In the genomic region with DNA sequence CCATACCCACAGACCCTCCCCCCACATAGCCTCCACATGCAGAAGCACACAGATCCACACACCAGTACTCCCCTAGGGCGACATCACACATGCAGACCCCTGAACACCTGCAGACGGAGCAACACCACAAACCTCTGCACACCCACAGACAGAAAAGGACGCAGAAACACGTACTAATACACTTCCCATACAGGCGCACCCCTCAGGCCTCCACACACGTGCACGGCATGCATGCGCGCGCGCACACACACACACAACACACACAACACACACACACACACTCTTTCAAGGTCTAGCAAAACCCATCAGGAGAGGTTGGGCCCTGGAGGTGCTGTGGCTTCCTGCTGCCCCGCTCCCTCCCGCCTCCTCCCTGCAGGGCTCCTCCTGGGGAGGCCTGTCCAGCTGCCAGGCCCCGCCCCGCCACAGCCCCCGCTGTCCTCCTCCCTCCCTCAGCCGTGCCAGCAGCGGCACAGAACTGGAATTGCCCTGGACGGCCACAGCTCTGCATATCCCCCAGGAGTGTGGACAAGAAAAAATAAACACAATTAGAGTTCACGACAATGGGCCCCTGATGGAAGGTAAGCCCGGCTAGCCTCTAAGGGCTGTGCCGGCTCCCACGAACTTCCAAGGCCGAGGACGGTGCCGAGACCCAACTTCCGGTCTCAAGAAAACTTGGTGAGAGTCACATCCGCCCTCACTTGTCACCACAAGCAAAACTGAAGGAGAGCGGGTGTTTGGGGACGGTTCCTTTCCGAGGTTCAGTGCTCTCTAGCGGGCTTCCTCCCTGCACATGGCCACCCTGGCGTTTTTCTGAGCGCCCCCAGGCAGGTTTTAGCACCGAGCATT, we compare ENCODE assay signal across 1 cellular context.
TF ChIP-seq lines count a peak whose summit lies in the region.

No MANE protein-coding gene starts in this region.

TF ChIP-seq in K562, 482 proteins besides CTCF, POLR2A, EP300 and RAD21 (continued from another document and continues in another):
- TF ChIP-seq, protein P1, sequence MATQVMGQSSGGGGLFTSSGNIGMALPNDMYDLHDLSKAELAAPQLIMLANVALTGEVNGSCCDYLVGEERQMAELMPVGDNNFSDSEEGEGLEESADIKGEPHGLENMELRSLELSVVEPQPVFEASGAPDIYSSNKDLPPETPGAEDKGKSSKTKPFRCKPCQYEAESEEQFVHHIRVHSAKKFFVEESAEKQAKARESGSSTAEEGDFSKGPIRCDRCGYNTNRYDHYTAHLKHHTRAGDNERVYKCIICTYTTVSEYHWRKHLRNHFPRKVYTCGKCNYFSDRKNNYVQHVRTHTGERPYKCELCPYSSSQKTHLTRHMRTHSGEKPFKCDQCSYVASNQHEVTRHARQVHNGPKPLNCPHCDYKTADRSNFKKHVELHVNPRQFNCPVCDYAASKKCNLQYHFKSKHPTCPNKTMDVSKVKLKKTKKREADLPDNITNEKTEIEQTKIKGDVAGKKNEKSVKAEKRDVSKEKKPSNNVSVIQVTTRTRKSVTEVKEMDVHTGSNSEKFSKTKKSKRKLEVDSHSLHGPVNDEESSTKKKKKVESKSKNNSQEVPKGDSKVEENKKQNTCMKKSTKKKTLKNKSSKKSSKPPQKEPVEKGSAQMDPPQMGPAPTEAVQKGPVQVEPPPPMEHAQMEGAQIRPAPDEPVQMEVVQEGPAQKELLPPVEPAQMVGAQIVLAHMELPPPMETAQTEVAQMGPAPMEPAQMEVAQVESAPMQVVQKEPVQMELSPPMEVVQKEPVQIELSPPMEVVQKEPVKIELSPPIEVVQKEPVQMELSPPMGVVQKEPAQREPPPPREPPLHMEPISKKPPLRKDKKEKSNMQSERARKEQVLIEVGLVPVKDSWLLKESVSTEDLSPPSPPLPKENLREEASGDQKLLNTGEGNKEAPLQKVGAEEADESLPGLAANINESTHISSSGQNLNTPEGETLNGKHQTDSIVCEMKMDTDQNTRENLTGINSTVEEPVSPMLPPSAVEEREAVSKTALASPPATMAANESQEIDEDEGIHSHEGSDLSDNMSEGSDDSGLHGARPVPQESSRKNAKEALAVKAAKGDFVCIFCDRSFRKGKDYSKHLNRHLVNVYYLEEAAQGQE (CRISPR knock-in tag; IDR thresholded peaks at IDR 0.05; ENCODE audit: low read depth): no peak
- TF ChIP-seq, protein P2, sequence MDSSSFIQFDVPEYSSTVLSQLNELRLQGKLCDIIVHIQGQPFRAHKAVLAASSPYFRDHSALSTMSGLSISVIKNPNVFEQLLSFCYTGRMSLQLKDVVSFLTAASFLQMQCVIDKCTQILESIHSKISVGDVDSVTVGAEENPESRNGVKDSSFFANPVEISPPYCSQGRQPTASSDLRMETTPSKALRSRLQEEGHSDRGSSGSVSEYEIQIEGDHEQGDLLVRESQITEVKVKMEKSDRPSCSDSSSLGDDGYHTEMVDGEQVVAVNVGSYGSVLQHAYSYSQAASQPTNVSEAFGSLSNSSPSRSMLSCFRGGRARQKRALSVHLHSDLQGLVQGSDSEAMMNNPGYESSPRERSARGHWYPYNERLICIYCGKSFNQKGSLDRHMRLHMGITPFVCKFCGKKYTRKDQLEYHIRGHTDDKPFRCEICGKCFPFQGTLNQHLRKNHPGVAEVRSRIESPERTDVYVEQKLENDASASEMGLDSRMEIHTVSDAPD (CRISPR knock-in tag; IDR thresholded peaks at IDR 0.05): no peak
- TF ChIP-seq, protein P3, sequence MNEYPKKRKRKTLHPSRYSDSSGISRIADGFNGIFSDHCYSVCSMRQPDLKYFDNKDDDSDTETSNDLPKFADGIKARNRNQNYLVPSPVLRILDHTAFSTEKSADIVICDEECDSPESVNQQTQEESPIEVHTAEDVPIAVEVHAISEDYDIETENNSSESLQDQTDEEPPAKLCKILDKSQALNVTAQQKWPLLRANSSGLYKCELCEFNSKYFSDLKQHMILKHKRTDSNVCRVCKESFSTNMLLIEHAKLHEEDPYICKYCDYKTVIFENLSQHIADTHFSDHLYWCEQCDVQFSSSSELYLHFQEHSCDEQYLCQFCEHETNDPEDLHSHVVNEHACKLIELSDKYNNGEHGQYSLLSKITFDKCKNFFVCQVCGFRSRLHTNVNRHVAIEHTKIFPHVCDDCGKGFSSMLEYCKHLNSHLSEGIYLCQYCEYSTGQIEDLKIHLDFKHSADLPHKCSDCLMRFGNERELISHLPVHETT (CRISPR knock-in tag; conservative IDR thresholded peaks at IDR 0.05 in 1 of 2, IDR thresholded peaks at IDR 0.05 in 1 of 2): no peak
- TF ChIP-seq, protein P4, sequence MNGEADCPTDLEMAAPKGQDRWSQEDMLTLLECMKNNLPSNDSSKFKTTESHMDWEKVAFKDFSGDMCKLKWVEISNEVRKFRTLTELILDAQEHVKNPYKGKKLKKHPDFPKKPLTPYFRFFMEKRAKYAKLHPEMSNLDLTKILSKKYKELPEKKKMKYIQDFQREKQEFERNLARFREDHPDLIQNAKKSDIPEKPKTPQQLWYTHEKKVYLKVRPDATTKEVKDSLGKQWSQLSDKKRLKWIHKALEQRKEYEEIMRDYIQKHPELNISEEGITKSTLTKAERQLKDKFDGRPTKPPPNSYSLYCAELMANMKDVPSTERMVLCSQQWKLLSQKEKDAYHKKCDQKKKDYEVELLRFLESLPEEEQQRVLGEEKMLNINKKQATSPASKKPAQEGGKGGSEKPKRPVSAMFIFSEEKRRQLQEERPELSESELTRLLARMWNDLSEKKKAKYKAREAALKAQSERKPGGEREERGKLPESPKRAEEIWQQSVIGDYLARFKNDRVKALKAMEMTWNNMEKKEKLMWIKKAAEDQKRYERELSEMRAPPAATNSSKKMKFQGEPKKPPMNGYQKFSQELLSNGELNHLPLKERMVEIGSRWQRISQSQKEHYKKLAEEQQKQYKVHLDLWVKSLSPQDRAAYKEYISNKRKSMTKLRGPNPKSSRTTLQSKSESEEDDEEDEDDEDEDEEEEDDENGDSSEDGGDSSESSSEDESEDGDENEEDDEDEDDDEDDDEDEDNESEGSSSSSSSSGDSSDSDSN (IDR thresholded peaks at IDR 0.05; ENCODE audit: borderline replicate concordance in 1 of 2, low read depth in 2 of 2, low read length in 2 of 2): peak; percentile 52 to 92; a peak in 2 of 4 replicates
- no peak for TF ChIP-seq ZNF121 (CRISPR knock-in tag; conservative IDR thresholded peaks at IDR 0.05)
- no peak for TF ChIP-seq ZSCAN29 (IDR thresholded peaks at IDR 0.05)
- peak; percentile 77; the same call in 1 of the 2 replicates for TF ChIP-seq SMARCA5 (IDR thresholded peaks at IDR 0.05)
- TF ChIP-seq, protein P5, sequence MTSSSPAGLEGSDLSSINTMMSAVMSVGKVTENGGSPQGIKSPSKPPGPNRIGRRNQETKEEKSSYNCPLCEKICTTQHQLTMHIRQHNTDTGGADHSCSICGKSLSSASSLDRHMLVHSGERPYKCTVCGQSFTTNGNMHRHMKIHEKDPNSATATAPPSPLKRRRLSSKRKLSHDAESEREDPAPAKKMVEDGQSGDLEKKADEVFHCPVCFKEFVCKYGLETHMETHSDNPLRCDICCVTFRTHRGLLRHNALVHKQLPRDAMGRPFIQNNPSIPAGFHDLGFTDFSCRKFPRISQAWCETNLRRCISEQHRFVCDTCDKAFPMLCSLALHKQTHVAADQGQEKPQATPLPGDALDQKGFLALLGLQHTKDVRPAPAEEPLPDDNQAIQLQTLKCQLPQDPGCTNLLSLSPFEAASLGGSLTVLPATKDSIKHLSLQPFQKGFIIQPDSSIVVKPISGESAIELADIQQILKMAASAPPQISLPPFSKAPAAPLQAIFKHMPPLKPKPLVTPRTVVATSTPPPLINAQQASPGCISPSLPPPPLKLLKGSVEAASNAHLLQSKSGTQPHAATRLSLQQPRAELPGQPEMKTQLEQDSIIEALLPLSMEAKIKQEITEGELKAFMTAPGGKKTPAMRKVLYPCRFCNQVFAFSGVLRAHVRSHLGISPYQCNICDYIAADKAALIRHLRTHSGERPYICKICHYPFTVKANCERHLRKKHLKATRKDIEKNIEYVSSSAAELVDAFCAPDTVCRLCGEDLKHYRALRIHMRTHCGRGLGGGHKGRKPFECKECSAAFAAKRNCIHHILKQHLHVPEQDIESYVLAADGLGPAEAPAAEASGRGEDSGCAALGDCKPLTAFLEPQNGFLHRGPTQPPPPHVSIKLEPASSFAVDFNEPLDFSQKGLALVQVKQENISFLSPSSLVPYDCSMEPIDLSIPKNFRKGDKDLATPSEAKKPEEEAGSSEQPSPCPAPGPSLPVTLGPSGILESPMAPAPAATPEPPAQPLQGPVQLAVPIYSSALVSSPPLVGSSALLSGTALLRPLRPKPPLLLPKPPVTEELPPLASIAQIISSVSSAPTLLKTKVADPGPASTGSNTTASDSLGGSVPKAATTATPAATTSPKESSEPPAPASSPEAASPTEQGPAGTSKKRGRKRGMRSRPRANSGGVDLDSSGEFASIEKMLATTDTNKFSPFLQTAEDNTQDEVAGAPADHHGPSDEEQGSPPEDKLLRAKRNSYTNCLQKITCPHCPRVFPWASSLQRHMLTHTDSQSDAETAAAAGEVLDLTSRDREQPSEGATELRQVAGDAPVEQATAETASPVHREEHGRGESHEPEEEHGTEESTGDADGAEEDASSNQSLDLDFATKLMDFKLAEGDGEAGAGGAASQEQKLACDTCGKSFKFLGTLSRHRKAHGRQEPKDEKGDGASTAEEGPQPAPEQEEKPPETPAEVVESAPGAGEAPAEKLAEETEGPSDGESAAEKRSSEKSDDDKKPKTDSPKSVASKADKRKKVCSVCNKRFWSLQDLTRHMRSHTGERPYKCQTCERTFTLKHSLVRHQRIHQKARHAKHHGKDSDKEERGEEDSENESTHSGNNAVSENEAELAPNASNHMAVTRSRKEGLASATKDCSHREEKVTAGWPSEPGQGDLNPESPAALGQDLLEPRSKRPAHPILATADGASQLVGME (CRISPR knock-in tag; IDR thresholded peaks at IDR 0.05): no peak
- no peak for TF ChIP-seq ZNF384 (IDR thresholded peaks at IDR 0.05; ENCODE audit: low read depth, low read length)
- TF ChIP-seq, protein P6, sequence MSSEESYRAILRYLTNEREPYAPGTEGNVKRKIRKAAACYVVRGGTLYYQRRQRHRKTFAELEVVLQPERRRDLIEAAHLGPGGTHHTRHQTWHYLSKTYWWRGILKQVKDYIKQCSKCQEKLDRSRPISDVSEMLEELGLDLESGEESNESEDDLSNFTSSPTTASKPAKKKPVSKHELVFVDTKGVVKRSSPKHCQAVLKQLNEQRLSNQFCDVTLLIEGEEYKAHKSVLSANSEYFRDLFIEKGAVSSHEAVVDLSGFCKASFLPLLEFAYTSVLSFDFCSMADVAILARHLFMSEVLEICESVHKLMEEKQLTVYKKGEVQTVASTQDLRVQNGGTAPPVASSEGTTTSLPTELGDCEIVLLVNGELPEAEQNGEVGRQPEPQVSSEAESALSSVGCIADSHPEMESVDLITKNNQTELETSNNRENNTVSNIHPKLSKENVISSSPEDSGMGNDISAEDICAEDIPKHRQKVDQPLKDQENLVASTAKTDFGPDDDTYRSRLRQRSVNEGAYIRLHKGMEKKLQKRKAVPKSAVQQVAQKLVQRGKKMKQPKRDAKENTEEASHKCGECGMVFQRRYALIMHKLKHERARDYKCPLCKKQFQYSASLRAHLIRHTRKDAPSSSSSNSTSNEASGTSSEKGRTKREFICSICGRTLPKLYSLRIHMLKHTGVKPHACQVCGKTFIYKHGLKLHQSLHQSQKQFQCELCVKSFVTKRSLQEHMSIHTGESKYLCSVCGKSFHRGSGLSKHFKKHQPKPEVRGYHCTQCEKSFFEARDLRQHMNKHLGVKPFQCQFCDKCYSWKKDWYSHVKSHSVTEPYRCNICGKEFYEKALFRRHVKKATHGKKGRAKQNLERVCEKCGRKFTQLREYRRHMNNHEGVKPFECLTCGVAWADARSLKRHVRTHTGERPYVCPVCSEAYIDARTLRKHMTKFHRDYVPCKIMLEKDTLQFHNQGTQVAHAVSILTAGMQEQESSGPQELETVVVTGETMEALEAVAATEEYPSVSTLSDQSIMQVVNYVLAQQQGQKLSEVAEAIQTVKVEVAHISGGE (CRISPR knock-in tag; IDR thresholded peaks at IDR 0.05): peak in 2 of 3 experiments; percentile 37 to 89; a peak in 3 of 6 replicates
- TF ChIP-seq, protein P7, sequence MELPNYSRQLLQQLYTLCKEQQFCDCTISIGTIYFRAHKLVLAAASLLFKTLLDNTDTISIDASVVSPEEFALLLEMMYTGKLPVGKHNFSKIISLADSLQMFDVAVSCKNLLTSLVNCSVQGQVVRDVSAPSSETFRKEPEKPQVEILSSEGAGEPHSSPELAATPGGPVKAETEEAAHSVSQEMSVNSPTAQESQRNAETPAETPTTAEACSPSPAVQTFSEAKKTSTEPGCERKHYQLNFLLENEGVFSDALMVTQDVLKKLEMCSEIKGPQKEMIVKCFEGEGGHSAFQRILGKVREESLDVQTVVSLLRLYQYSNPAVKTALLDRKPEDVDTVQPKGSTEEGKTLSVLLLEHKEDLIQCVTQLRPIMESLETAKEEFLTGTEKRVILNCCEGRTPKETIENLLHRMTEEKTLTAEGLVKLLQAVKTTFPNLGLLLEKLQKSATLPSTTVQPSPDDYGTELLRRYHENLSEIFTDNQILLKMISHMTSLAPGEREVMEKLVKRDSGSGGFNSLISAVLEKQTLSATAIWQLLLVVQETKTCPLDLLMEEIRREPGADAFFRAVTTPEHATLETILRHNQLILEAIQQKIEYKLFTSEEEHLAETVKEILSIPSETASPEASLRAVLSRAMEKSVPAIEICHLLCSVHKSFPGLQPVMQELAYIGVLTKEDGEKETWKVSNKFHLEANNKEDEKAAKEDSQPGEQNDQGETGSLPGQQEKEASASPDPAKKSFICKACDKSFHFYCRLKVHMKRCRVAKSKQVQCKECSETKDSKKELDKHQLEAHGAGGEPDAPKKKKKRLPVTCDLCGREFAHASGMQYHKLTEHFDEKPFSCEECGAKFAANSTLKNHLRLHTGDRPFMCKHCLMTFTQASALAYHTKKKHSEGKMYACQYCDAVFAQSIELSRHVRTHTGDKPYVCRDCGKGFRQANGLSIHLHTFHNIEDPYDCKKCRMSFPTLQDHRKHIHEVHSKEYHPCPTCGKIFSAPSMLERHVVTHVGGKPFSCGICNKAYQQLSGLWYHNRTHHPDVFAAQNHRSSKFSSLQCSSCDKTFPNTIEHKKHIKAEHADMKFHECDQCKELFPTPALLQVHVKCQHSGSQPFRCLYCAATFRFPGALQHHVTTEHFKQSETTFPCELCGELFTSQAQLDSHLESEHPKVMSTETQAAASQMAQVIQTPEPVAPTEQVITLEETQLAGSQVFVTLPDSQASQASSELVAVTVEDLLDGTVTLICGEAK (IDR thresholded peaks at IDR 0.05): peak; percentile 93
- TF ChIP-seq, protein P7 (CRISPR knock-in tag; IDR thresholded peaks at IDR 0.05): peak; percentile 39; the same call in 1 of the 2 replicates
- TF ChIP-seq PHB (CRISPR knock-in tag; IDR thresholded peaks at IDR 0.05): no peak
